ENCODE assay signal across 1 cellular context in genomic region chr11:14577835-14578529, GRCh38.
TF ChIP-seq lines count a peak whose summit lies in the region.

No MANE protein-coding gene starts in this region.

TF ChIP-seq in WTC11, 78 proteins besides CTCF, POLR2A, EP300 and RAD21 (continued from another document):
- TF ChIP-seq MAX (CRISPR knock-in tag; IDR thresholded peaks at IDR 0.05) = no peak
